15 cellular contexts compared by ENCODE assay signal in the genomic region with DNA sequence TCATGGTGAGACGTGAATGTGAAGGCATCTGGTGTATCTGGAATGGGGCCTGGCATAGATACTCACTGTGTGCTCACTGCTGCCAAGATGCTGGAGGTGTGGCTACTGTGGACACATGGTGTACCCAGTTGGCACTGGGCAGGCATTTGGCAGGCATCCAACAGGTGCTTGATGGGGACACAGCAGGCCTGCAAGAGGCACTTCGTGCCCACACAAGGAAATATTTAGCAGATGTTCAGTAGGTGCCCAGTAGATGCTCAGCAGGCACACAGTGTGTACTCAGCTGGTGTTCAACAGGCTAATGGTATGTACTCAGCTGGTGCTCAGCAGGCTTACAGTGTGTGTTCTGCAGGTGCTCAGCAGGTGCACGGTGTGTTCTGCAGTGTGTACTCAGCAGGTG. TPM values are rescaled to one million over a fixed set of nuclear protein-coding genes. Genes with fewer than 3 reads are reported as not detected.
A peak's percentile ranks its signal among the peaks of the same experiment; 100 is the strongest.
DNase-seq lines count a peak whose midpoint lies in the region; ATAC-seq and TF ChIP-seq lines count a peak whose summit lies in the region.
"Had no signal": no experiment of that assay in that cellular context is flagged by ENCODE, and none has a peak within 500 bp of the region (broad histone marks: within the 10 kb centered on the region; RNA-seq: fewer than 3 reads in every experiment).

No MANE protein-coding gene starts in this region.

- peaks cover 12% of the 10 kb centered on the region for H3K4me1 ChIP-seq in osteoblast (ENCODE audit: insufficient read depth, low read length)

- no peak overlapping the region for H3K27ac ChIP-seq in osteoblast (ENCODE audit: low read depth, low read length)
- H3K27ac ChIP-seq: 22Rv1, neutrophil, skin epidermis, suprapubic skin had no signal

- no peaks in the 10 kb centered on the region for H3K9me3 ChIP-seq in osteoblast (ENCODE audit: low read depth, low read length)
- H3K9me3 ChIP-seq: neutrophil, suprapubic skin had no signal

- no peak overlapping the region for H2AFZ ChIP-seq in osteoblast (ENCODE audit: low read length)

- H3K4me3 ChIP-seq in LNCaP clone FGC (ENCODE audit: low read depth, low read length) (no peak overlapping the region), osteoblast (ENCODE audit: insufficient read depth, low read length) (no peak overlapping the region)
- H3K4me3 ChIP-seq: skin epidermis, suprapubic skin had no signal

- H3K36me3 ChIP-seq in osteoblast (ENCODE audit: insufficient read depth, low read length) = no peaks in the 10 kb centered on the region
- H3K36me3 ChIP-seq: neutrophil, suprapubic skin had no signal

- no peak overlapping the region for H3K4me2 ChIP-seq in osteoblast (ENCODE audit: insufficient read depth, low read length)

- ATAC-seq in GM19463 (IDR thresholded peaks at IDR 0.05; ENCODE audit: unreplicated experiment) (no peak), GM19023 (IDR thresholded peaks at IDR 0.05; ENCODE audit: unreplicated experiment) (no peak)

- DNase-seq in NCI-H1417 (lab: John Stamatoyannopoulos, UW) (peak; percentile 30 to 61 (median 30)), NCI-H1417 treated with DMSO at 0.1 percent for 48 hours (lab: John Stamatoyannopoulos, UW) (no peak), LNCaP clone FGC (ENCODE audit: low read depth) (peak; percentile 79), SHP77 treated with DMSO at 0.1 percent for 48 hours (lab: John Stamatoyannopoulos, UW) (peak; percentile 41), osteoblast (ENCODE audit: insufficient read length, low spot score, missing footprints) (peak; percentile 29), AG08395 (ENCODE audit: low spot score) (no peak)
- DNase-seq: activated CD4-positive, alpha-beta T cell treated with anti-CD3 and anti-CD28 coated beads, Interleukin-2, amount 50 U/mL, for 4 hours; hippocampal formation; NCI-H1930 had no signal

- TF ChIP-seq CTCF in LNCaP clone FGC (IDR thresholded peaks at IDR 0.05; ENCODE audit: control insufficient read depth, extremely low read depth, insufficient read depth) (no peak), osteoblast (IDR thresholded peaks at IDR 0.05; ENCODE audit: extremely low read depth, low read depth, low read length) (no peak)

- peaks cover 64% of the 10 kb centered on the region for H3K79me2 ChIP-seq in osteoblast (ENCODE audit: insufficient read depth, low read length)

- H4K20me1 ChIP-seq in osteoblast (ENCODE audit: insufficient read depth, low read length) = peaks cover 73% of the 10 kb centered on the region

- H3K27me3 ChIP-seq in osteoblast (ENCODE audit: insufficient read depth, low read length) = no peaks in the 10 kb centered on the region
- H3K27me3 ChIP-seq: suprapubic skin had no signal

RNA-seq across cellular contexts. Expression of a gene that starts 14.2 kb away (rescaled TPM):
- 3.8 and 4.0 TPM in 2 replicates for total RNA-seq in osteoblast

Comparison
In these comparisons a context has a peak if more than half of its experiments do, and no peak if none do; other contexts are left out.
1. DNase-seq: peak in NCI-H1417 (3 of 3), LNCaP clone FGC (single experiment), SHP77 treated with DMSO at 0.1 percent for 48 hours (single experiment) and osteoblast (single experiment); none in NCI-H1417 treated with DMSO at 0.1 percent for 48 hours (single experiment) and AG08395 (single experiment).